7 cellular contexts compared by ENCODE assay signal in the genomic region with DNA sequence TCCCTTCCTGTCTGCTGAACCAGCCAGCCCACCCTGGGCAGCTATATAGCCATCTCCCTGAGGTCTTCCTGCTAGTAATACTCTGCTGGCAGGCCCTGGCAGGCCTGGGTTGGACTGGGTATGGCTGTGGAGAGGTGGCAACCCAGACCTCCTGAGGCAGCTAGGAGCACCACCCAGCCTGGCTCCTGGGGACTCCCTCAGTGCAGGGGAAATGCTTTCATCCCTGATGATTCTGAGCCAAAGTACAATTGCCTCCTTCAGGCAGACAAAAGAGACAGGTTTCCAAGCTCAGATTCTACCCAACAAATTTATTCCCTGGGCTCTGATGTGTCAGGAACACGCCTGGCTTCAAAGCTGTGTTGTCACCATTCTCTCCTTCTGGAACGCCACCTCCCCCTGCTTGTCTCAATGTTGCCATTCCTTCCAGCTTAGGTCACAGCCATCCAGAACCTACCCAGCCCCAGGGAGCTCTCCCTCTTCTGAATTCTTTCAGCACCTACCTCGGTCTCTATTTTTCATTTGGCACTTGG. TPM values are rescaled to one million over a fixed set of nuclear protein-coding genes. Genes with fewer than 3 reads are reported as not detected.
DNase-seq lines count a peak whose midpoint lies in the region; FAIRE-seq and TF ChIP-seq lines count a peak whose summit lies in the region.

No MANE protein-coding gene starts in this region.

- CTCF ChIA-PET in activated naive CD4-positive, alpha-beta T cell treated with anti-CD3 and anti-CD28 coated beads, Interleukin-2, amount 10 ng/mL, durations not matched to agents 7 days and 5 days (lab: Charles Lee): interaction anchor here (14.8 kb wide), 1 partner anchor 21 kb away, joined by 267 read pairs; no protein-coding TSS in a partner anchor

- H3K4me3 Mint-ChIP-seq in type B pancreatic cell: peak overlapping the region; percentile 24
- no peak overlapping the region for H3K4me3 Mint-ChIP-seq in activated naive CD4-positive, alpha-beta T cell treated with anti-CD3 and anti-CD28 coated beads, Interleukin-2, amount 10 ng/mL, durations not matched to agents 7 days and 5 days

- peak overlapping the region; percentile 72 for H3K27ac Mint-ChIP-seq in type B pancreatic cell
- H3K27ac Mint-ChIP-seq in activated naive CD4-positive, alpha-beta T cell treated with anti-CD3 and anti-CD28 coated beads, Interleukin-2, amount 10 ng/mL, durations not matched to agents 7 days and 5 days: no peak overlapping the region

- H3K27me3 Mint-ChIP-seq in type B pancreatic cell: peaks cover 36% of the 10 kb centered on the region
- peaks cover 51% of the 10 kb centered on the region for H3K27me3 Mint-ChIP-seq in activated naive CD4-positive, alpha-beta T cell treated with anti-CD3 and anti-CD28 coated beads, Interleukin-2, amount 10 ng/mL, durations not matched to agents 7 days and 5 days

- H3K4me1 Mint-ChIP-seq in type B pancreatic cell (ENCODE audit: unreplicated experiment): peaks cover 16% of the 10 kb centered on the region
- H3K4me1 Mint-ChIP-seq in activated naive CD4-positive, alpha-beta T cell treated with anti-CD3 and anti-CD28 coated beads, Interleukin-2, amount 10 ng/mL, durations not matched to agents 7 days and 5 days: peaks cover 21% of the 10 kb centered on the region

- in situ Hi-C loops in astrocyte of the spinal cord (cut with HindIII; ENCODE audit: low sequenced_read_pairs): no loop called here

- FAIRE-seq in HTR-8/SVneo (lab: Jason Lieb, UNC): peak; percentile 31

- H3K9me3 Mint-ChIP-seq in type B pancreatic cell: no peaks in the 10 kb centered on the region
- no peaks in the 10 kb centered on the region for H3K9me3 Mint-ChIP-seq in activated naive CD4-positive, alpha-beta T cell treated with anti-CD3 and anti-CD28 coated beads, Interleukin-2, amount 10 ng/mL, durations not matched to agents 7 days and 5 days

- H3K4me3 ChIP-seq in astrocyte of the spinal cord (ENCODE audit: low read depth, low read length): no peak overlapping the region

- H3K36me3 Mint-ChIP-seq in type B pancreatic cell: no peaks in the 10 kb centered on the region
- H3K36me3 Mint-ChIP-seq in activated naive CD4-positive, alpha-beta T cell treated with anti-CD3 and anti-CD28 coated beads, Interleukin-2, amount 10 ng/mL, durations not matched to agents 7 days and 5 days: no peaks in the 10 kb centered on the region

- DNase-seq in HTR-8/SVneo (ENCODE audit: insufficient read length, low spot score): peak; percentile 80
- peak; percentile 70 for DNase-seq in astrocyte of the spinal cord (ENCODE audit: low read depth, low spot score)
- peak; percentile 79 for DNase-seq in iris pigment epithelial cell (ENCODE audit: low read depth)
- DNase-seq in type B pancreatic cell (ENCODE audit: extremely low spot score, unreplicated experiment): no peak
- no peak for DNase-seq in activated naive CD4-positive, alpha-beta T cell treated with anti-CD3 and anti-CD28 coated beads, Interleukin-2, amount 10 ng/mL, durations not matched to agents 7 days and 5 days
- DNase-seq in SHP77 treated with DMSO at 0.1 percent for 48 hours (lab: John Stamatoyannopoulos, UW): no peak
- no peak for DNase-seq in NCI-H510A (lab: John Stamatoyannopoulos, UW)

- no peak for TF ChIP-seq CTCF in astrocyte of the spinal cord (IDR thresholded peaks at IDR 0.05; ENCODE audit: low read depth, low read length)
- TF ChIP-seq CTCF in type B pancreatic cell (conservative IDR thresholded peaks at IDR 0.05): no peak

RNA-seq across cellular contexts. Expression of gene DNAJB2, which starts 4.7 kb away (rescaled TPM):
- total RNA-seq in type B pancreatic cell (ENCODE audit: low replicate concordance): 68.5 and 109 TPM in 2 replicates

RNA-seq across cellular contexts. Expression of gene TUBA4A, which starts 20.7 kb away (rescaled TPM):
- 25.4 and 81.1 TPM in 2 replicates for total RNA-seq in type B pancreatic cell (ENCODE audit: low replicate concordance)

RNA-seq across cellular contexts. Expression of gene TUBA4B, which starts 21.4 kb away (rescaled TPM):
- total RNA-seq in type B pancreatic cell (ENCODE audit: low replicate concordance): not detected in 2 replicates

RNA-seq across cellular contexts. Expression of gene STK16, which starts 29.2 kb away (rescaled TPM):
- total RNA-seq in type B pancreatic cell (ENCODE audit: low replicate concordance): 34.2 and 37.5 TPM in 2 replicates

RNA-seq across cellular contexts. Expression of gene GLB1L, which starts 29.2 kb away (rescaled TPM):
- total RNA-seq in type B pancreatic cell (ENCODE audit: low replicate concordance): 4.4 and 16.1 TPM in 2 replicates

Comparison
In these comparisons a context has a peak if more than half of its experiments do, and no peak if none do; other contexts are left out.
1. DNase-seq: peak in HTR-8/SVneo (single experiment), astrocyte of the spinal cord (single experiment) and iris pigment epithelial cell (single experiment); none in type B pancreatic cell (single experiment), activated naive CD4-positive, alpha-beta T cell treated with anti-CD3 and anti-CD28 coated beads, Interleukin-2, amount 10 ng/mL, durations not matched to agents 7 days and 5 days (single experiment), SHP77 treated with DMSO at 0.1 percent for 48 hours (single experiment) and NCI-H510A (single experiment).